ENCODE assay signal across 1 cellular context in the genomic region with DNA sequence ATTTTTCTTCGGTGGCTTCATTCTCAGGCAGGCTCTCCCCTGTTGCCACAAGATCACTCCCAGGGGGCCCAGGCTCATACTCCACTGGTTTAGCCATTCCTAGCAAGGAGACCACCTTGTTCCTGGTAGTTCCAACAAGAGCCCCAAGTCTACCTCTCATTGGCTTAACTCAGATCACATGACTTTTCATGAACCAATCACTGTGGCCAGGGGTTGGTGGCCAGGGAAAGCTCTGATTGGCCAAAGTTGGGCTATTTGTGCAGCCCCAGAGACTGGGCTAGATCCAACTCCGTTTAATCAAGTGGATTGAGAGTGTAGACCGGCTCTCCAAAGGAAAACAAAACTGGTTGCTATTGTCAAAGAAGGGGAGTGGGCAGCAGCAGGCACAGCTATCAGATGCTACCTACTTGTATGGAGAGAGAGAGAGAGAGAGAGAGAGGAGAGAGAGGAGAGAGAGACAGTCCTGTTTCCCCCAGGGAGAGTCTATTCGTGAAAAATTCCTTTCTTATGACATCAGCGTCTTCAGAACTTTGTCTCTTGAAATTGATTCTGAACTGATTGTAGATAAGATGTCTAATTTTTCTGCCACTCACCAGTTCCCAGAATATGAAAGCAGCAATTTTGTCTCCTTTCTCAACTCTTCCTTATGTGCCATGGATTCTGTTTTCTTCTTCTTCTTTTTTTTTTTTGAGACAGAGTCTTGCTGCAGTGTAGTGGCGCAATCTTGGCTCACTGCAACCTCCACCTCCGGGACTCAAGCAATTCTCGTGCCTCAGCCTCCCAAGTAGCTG.
TF ChIP-seq lines count a peak whose summit lies in the region.

No MANE protein-coding gene starts in this region.

TF ChIP-seq in K562, 482 proteins besides CTCF, POLR2A, EP300 and RAD21 (continued from another document and continues in another):
- no peak for TF ChIP-seq SIX5 (IDR thresholded peaks at IDR 0.05; ENCODE audit: borderline replicate concordance in 1 of 2, insufficient read depth in 1 of 2, low read depth in 1 of 2, low read length in 2 of 2)
- TF ChIP-seq TOE1 (IDR thresholded peaks at IDR 0.05; ENCODE audit: borderline replicate concordance) = peak; percentile 96
- no peak for TF ChIP-seq TOE1 (CRISPR knock-in tag; IDR thresholded peaks at IDR 0.05; ENCODE audit: borderline replicate concordance, low read depth)
- TF ChIP-seq SIRT6 (IDR thresholded peaks at IDR 0.05; ENCODE audit: low read depth, low read length) = no peak
- TF ChIP-seq ZBTB26 (CRISPR knock-in tag; IDR thresholded peaks at IDR 0.05) = no peak
- TF ChIP-seq COPS2 (conservative IDR thresholded peaks at IDR 0.05) = no peak
- TF ChIP-seq, protein P1, sequence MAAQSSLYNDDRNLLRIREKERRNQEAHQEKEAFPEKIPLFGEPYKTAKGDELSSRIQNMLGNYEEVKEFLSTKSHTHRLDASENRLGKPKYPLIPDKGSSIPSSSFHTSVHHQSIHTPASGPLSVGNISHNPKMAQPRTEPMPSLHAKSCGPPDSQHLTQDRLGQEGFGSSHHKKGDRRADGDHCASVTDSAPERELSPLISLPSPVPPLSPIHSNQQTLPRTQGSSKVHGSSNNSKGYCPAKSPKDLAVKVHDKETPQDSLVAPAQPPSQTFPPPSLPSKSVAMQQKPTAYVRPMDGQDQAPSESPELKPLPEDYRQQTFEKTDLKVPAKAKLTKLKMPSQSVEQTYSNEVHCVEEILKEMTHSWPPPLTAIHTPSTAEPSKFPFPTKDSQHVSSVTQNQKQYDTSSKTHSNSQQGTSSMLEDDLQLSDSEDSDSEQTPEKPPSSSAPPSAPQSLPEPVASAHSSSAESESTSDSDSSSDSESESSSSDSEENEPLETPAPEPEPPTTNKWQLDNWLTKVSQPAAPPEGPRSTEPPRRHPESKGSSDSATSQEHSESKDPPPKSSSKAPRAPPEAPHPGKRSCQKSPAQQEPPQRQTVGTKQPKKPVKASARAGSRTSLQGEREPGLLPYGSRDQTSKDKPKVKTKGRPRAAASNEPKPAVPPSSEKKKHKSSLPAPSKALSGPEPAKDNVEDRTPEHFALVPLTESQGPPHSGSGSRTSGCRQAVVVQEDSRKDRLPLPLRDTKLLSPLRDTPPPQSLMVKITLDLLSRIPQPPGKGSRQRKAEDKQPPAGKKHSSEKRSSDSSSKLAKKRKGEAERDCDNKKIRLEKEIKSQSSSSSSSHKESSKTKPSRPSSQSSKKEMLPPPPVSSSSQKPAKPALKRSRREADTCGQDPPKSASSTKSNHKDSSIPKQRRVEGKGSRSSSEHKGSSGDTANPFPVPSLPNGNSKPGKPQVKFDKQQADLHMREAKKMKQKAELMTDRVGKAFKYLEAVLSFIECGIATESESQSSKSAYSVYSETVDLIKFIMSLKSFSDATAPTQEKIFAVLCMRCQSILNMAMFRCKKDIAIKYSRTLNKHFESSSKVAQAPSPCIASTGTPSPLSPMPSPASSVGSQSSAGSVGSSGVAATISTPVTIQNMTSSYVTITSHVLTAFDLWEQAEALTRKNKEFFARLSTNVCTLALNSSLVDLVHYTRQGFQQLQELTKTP (IDR thresholded peaks at IDR 0.05; ENCODE audit: low read depth in 1 of 2, partially characterized antibody in 2 of 2) = peak in 1 of 2 experiments; percentile 29
- TF ChIP-seq RAD51 (IDR thresholded peaks at IDR 0.05; ENCODE audit: borderline replicate concordance, low read depth) = peak; percentile 86
- TF ChIP-seq HSF4 (CRISPR knock-in tag; IDR thresholded peaks at IDR 0.05; ENCODE audit: borderline replicate concordance) = no peak
- no peak for TF ChIP-seq CBFA2T3 (IDR thresholded peaks at IDR 0.05)
- 0 out of 2 replicates have a peak, but pooled peaks have one; percentile 42 for TF ChIP-seq TAF7 (tag; IDR thresholded peaks at IDR 0.05)
- TF ChIP-seq ZBTB40 (IDR thresholded peaks at IDR 0.05) = no peak
- no peak for TF ChIP-seq ZBTB40 (CRISPR knock-in tag; IDR thresholded peaks at IDR 0.05)
- TF ChIP-seq ZNF24 (IDR thresholded peaks at IDR 0.05) = no peak
- TF ChIP-seq, protein P2, sequence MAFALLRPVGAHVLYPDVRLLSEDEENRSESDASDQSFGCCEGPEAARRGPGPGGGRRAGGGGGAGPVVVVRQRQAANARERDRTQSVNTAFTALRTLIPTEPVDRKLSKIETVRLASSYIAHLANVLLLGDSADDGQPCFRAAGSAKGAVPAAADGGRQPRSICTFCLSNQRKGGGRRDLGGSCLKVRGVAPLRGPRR (CRISPR knock-in tag; IDR thresholded peaks at IDR 0.05) = no peak
- TF ChIP-seq, protein P3, sequence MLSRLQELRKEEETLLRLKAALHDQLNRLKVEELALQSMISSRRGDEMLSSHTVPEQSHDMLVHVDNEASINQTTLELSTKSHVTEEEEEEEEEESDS (CRISPR knock-in tag; IDR thresholded peaks at IDR 0.05) = no peak
- no peak for TF ChIP-seq LEF1 (IDR thresholded peaks at IDR 0.05)
- TF ChIP-seq, protein P4, sequence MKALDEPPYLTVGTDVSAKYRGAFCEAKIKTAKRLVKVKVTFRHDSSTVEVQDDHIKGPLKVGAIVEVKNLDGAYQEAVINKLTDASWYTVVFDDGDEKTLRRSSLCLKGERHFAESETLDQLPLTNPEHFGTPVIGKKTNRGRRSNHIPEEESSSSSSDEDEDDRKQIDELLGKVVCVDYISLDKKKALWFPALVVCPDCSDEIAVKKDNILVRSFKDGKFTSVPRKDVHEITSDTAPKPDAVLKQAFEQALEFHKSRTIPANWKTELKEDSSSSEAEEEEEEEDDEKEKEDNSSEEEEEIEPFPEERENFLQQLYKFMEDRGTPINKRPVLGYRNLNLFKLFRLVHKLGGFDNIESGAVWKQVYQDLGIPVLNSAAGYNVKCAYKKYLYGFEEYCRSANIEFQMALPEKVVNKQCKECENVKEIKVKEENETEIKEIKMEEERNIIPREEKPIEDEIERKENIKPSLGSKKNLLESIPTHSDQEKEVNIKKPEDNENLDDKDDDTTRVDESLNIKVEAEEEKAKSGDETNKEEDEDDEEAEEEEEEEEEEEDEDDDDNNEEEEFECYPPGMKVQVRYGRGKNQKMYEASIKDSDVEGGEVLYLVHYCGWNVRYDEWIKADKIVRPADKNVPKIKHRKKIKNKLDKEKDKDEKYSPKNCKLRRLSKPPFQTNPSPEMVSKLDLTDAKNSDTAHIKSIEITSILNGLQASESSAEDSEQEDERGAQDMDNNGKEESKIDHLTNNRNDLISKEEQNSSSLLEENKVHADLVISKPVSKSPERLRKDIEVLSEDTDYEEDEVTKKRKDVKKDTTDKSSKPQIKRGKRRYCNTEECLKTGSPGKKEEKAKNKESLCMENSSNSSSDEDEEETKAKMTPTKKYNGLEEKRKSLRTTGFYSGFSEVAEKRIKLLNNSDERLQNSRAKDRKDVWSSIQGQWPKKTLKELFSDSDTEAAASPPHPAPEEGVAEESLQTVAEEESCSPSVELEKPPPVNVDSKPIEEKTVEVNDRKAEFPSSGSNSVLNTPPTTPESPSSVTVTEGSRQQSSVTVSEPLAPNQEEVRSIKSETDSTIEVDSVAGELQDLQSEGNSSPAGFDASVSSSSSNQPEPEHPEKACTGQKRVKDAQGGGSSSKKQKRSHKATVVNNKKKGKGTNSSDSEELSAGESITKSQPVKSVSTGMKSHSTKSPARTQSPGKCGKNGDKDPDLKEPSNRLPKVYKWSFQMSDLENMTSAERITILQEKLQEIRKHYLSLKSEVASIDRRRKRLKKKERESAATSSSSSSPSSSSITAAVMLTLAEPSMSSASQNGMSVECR (CRISPR knock-in tag; IDR thresholded peaks at IDR 0.05) = no peak
- no peak for TF ChIP-seq ETS2 (tag; IDR thresholded peaks at IDR 0.05; ENCODE audit: borderline replicate concordance, poor library complexity, severe bottlenecking)
- TF ChIP-seq, protein P5, sequence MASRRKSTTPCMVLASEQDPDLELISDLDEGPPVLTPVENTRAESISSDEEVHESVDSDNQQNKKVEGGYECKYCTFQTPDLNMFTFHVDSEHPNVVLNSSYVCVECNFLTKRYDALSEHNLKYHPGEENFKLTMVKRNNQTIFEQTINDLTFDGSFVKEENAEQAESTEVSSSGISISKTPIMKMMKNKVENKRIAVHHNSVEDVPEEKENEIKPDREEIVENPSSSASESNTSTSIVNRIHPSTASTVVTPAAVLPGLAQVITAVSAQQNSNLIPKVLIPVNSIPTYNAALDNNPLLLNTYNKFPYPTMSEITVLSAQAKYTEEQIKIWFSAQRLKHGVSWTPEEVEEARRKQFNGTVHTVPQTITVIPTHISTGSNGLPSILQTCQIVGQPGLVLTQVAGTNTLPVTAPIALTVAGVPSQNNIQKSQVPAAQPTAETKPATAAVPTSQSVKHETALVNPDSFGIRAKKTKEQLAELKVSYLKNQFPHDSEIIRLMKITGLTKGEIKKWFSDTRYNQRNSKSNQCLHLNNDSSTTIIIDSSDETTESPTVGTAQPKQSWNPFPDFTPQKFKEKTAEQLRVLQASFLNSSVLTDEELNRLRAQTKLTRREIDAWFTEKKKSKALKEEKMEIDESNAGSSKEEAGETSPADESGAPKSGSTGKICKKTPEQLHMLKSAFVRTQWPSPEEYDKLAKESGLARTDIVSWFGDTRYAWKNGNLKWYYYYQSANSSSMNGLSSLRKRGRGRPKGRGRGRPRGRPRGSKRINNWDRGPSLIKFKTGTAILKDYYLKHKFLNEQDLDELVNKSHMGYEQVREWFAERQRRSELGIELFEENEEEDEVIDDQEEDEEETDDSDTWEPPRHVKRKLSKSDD (conservative IDR thresholded peaks at IDR 0.05; ENCODE audit: low read length) = no peak
- 0 out of 2 replicates have a peak, but pooled peaks have one; percentile 40 for TF ChIP-seq MEF2D (tag; conservative IDR thresholded peaks at IDR 0.05; ENCODE audit: low read depth)
